Comparison of ENCODE assay signal across 2 cellular contexts in the genomic region with DNA sequence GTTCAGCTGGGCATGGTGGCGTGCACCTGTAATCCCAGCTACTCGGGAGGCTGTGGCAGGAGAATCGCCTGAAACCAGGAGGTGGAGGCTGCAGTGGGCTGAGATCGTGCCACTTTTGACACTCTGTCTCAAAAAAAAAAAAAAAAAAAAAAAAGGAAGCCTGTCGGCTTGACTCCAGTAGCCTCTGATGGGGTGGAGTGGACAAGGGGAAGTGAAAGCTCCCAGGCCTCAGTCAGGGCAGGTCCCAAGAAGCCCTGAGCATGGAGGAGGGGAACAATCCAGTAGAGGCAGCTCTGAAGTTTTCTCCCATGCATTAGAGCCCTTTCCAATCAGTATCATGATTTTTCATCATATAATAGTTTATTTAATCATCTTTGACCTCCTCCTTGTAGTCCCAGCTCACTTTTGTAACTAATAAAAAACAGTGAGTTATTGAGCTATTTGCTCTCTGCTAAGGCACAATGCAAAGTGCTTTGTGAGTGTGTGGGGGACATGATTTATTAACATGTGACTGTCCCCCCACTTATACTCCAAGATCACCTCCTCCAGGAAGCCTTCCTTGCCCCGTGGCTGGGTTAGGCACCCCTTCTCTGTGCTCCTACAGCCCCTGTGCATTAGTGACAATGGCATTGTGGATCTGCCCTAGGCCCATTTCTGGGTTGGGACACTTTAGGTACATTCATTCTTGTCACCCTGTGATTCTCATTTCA.
TF ChIP-seq lines count a peak whose summit lies in the region.

No MANE protein-coding gene starts in this region.

TF ChIP-seq in GM12878, 131 proteins besides CTCF, POLR2A, EP300 and RAD21:
- TF ChIP-seq BHLHE40 (IDR thresholded peaks at IDR 0.05; ENCODE audit: borderline replicate concordance in 1 of 2, low read depth in 2 of 2, low read length in 1 of 2), result peak in 1 of 2 experiments; percentile 25; a peak in 1 of 4 replicates
- TF ChIP-seq, protein P1, sequence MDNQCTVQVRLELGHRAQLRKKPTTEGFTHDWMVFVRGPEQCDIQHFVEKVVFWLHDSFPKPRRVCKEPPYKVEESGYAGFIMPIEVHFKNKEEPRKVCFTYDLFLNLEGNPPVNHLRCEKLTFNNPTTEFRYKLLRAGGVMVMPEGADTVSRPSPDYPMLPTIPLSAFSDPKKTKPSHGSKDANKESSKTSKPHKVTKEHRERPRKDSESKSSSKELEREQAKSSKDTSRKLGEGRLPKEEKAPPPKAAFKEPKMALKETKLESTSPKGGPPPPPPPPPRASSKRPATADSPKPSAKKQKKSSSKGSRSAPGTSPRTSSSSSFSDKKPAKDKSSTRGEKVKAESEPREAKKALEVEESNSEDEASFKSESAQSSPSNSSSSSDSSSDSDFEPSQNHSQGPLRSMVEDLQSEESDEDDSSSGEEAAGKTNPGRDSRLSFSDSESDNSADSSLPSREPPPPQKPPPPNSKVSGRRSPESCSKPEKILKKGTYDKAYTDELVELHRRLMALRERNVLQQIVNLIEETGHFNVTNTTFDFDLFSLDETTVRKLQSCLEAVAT (IDR thresholded peaks at IDR 0.05), result no peak
- TF ChIP-seq SRF (IDR thresholded peaks at IDR 0.05; ENCODE audit: low read depth in 2 of 2, low read length in 2 of 2), result no peak
- TF ChIP-seq, protein P2, sequence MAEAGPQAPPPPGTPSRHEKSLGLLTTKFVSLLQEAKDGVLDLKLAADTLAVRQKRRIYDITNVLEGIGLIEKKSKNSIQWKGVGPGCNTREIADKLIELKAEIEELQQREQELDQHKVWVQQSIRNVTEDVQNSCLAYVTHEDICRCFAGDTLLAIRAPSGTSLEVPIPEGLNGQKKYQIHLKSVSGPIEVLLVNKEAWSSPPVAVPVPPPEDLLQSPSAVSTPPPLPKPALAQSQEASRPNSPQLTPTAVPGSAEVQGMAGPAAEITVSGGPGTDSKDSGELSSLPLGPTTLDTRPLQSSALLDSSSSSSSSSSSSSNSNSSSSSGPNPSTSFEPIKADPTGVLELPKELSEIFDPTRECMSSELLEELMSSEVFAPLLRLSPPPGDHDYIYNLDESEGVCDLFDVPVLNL (IDR thresholded peaks at IDR 0.05; ENCODE audit: low read depth, low read length), result no peak
- TF ChIP-seq RUNX3 (IDR thresholded peaks at IDR 0.05; ENCODE audit: low read length), result peak; percentile 13; the same call in 1 of the 2 replicates
- TF ChIP-seq, protein P3, sequence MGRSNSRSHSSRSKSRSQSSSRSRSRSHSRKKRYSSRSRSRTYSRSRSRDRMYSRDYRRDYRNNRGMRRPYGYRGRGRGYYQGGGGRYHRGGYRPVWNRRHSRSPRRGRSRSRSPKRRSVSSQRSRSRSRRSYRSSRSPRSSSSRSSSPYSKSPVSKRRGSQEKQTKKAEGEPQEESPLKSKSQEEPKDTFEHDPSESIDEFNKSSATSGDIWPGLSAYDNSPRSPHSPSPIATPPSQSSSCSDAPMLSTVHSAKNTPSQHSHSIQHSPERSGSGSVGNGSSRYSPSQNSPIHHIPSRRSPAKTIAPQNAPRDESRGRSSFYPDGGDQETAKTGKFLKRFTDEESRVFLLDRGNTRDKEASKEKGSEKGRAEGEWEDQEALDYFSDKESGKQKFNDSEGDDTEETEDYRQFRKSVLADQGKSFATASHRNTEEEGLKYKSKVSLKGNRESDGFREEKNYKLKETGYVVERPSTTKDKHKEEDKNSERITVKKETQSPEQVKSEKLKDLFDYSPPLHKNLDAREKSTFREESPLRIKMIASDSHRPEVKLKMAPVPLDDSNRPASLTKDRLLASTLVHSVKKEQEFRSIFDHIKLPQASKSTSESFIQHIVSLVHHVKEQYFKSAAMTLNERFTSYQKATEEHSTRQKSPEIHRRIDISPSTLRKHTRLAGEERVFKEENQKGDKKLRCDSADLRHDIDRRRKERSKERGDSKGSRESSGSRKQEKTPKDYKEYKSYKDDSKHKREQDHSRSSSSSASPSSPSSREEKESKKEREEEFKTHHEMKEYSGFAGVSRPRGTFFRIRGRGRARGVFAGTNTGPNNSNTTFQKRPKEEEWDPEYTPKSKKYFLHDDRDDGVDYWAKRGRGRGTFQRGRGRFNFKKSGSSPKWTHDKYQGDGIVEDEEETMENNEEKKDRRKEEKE (IDR thresholded peaks at IDR 0.05), result no peak
- TF ChIP-seq CHD2 (IDR thresholded peaks at IDR 0.05; ENCODE audit: borderline replicate concordance, low read depth, low read length), result no peak
- TF ChIP-seq, protein P4, sequence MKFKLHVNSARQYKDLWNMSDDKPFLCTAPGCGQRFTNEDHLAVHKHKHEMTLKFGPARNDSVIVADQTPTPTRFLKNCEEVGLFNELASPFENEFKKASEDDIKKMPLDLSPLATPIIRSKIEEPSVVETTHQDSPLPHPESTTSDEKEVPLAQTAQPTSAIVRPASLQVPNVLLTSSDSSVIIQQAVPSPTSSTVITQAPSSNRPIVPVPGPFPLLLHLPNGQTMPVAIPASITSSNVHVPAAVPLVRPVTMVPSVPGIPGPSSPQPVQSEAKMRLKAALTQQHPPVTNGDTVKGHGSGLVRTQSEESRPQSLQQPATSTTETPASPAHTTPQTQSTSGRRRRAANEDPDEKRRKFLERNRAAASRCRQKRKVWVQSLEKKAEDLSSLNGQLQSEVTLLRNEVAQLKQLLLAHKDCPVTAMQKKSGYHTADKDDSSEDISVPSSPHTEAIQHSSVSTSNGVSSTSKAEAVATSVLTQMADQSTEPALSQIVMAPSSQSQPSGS (IDR thresholded peaks at IDR 0.05; ENCODE audit: low read length), result no peak
- TF ChIP-seq IKZF2 (IDR thresholded peaks at IDR 0.05), result peak; percentile 40 to 48; a peak in 2 of 4 replicates
- TF ChIP-seq ZSCAN29 (IDR thresholded peaks at IDR 0.05), result no peak
- TF ChIP-seq SPI1 (IDR thresholded peaks at IDR 0.05; ENCODE audit: borderline replicate concordance, insufficient read depth, low read depth, low read length), result peak; percentile 92
- TF ChIP-seq SMARCA5 (IDR thresholded peaks at IDR 0.05), result 0 out of 2 replicates have a peak, but pooled peaks have one; percentile 49
- peak; percentile 42; the same call in 1 of the 2 replicates for TF ChIP-seq NBN (IDR thresholded peaks at IDR 0.05)
- no peak for TF ChIP-seq TCF12 (IDR thresholded peaks at IDR 0.05; ENCODE audit: low read depth, low read length)
- TF ChIP-seq ZNF384 (IDR thresholded peaks at IDR 0.05; ENCODE audit: borderline replicate concordance, low read depth, low read length), result peak; percentile 96
- TF ChIP-seq IRF4 (IDR thresholded peaks at IDR 0.05; ENCODE audit: low read depth, low read length), result peak; percentile 78
- 0 out of 2 replicates have a peak, but pooled peaks have one; percentile 31 for TF ChIP-seq BCL11A (IDR thresholded peaks at IDR 0.05; ENCODE audit: low read depth, low read length)
- TF ChIP-seq, protein P5, sequence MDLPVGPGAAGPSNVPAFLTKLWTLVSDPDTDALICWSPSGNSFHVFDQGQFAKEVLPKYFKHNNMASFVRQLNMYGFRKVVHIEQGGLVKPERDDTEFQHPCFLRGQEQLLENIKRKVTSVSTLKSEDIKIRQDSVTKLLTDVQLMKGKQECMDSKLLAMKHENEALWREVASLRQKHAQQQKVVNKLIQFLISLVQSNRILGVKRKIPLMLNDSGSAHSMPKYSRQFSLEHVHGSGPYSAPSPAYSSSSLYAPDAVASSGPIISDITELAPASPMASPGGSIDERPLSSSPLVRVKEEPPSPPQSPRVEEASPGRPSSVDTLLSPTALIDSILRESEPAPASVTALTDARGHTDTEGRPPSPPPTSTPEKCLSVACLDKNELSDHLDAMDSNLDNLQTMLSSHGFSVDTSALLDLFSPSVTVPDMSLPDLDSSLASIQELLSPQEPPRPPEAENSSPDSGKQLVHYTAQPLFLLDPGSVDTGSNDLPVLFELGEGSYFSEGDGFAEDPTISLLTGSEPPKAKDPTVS (IDR thresholded peaks at IDR 0.05; ENCODE audit: low read depth, low read length), result no peak
- no peak for TF ChIP-seq MYC (IDR thresholded peaks at IDR 0.05; ENCODE audit: insufficient read depth, insufficient read length, insufficient replicate concordance, low read length, severe bottlenecking)

TF ChIP-seq in WTC11, 78 proteins besides CTCF, POLR2A, EP300 and RAD21:
- TF ChIP-seq FOXK1 (CRISPR knock-in tag; IDR thresholded peaks at IDR 0.05) (no peak), ZNF317 (CRISPR knock-in tag; IDR thresholded peaks at IDR 0.05; ENCODE audit: borderline replicate concordance, low read depth) (no peak), HMGA2 (CRISPR knock-in tag; IDR thresholded peaks at IDR 0.05) (no peak), ZNF121 (CRISPR knock-in tag; IDR thresholded peaks at IDR 0.05) (no peak), NR3C1 (CRISPR knock-in tag; conservative IDR thresholded peaks at IDR 0.05; ENCODE audit: low read depth) (no peak), TCF7 (CRISPR knock-in tag; IDR thresholded peaks at IDR 0.05; ENCODE audit: low read depth) (no peak), GTF2I (CRISPR knock-in tag; conservative IDR thresholded peaks at IDR 0.05) (no peak), KAT7 (CRISPR knock-in tag; IDR thresholded peaks at IDR 0.05; ENCODE audit: borderline replicate concordance) (no peak), ZNF219 (CRISPR knock-in tag; IDR thresholded peaks at IDR 0.05; ENCODE audit: borderline replicate concordance) (no peak)
- TF ChIP-seq, protein P6, sequence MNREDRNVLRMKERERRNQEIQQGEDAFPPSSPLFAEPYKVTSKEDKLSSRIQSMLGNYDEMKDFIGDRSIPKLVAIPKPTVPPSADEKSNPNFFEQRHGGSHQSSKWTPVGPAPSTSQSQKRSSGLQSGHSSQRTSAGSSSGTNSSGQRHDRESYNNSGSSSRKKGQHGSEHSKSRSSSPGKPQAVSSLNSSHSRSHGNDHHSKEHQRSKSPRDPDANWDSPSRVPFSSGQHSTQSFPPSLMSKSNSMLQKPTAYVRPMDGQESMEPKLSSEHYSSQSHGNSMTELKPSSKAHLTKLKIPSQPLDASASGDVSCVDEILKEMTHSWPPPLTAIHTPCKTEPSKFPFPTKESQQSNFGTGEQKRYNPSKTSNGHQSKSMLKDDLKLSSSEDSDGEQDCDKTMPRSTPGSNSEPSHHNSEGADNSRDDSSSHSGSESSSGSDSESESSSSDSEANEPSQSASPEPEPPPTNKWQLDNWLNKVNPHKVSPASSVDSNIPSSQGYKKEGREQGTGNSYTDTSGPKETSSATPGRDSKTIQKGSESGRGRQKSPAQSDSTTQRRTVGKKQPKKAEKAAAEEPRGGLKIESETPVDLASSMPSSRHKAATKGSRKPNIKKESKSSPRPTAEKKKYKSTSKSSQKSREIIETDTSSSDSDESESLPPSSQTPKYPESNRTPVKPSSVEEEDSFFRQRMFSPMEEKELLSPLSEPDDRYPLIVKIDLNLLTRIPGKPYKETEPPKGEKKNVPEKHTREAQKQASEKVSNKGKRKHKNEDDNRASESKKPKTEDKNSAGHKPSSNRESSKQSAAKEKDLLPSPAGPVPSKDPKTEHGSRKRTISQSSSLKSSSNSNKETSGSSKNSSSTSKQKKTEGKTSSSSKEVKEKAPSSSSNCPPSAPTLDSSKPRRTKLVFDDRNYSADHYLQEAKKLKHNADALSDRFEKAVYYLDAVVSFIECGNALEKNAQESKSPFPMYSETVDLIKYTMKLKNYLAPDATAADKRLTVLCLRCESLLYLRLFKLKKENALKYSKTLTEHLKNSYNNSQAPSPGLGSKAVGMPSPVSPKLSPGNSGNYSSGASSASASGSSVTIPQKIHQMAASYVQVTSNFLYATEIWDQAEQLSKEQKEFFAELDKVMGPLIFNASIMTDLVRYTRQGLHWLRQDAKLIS (CRISPR knock-in tag; IDR thresholded peaks at IDR 0.05; ENCODE audit: borderline replicate concordance), result no peak
- TF ChIP-seq, protein P7, sequence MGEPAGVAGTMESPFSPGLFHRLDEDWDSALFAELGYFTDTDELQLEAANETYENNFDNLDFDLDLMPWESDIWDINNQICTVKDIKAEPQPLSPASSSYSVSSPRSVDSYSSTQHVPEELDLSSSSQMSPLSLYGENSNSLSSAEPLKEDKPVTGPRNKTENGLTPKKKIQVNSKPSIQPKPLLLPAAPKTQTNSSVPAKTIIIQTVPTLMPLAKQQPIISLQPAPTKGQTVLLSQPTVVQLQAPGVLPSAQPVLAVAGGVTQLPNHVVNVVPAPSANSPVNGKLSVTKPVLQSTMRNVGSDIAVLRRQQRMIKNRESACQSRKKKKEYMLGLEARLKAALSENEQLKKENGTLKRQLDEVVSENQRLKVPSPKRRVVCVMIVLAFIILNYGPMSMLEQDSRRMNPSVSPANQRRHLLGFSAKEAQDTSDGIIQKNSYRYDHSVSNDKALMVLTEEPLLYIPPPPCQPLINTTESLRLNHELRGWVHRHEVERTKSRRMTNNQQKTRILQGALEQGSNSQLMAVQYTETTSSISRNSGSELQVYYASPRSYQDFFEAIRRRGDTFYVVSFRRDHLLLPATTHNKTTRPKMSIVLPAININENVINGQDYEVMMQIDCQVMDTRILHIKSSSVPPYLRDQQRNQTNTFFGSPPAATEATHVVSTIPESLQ (CRISPR knock-in tag; IDR thresholded peaks at IDR 0.05), result no peak
- TF ChIP-seq, protein P8, sequence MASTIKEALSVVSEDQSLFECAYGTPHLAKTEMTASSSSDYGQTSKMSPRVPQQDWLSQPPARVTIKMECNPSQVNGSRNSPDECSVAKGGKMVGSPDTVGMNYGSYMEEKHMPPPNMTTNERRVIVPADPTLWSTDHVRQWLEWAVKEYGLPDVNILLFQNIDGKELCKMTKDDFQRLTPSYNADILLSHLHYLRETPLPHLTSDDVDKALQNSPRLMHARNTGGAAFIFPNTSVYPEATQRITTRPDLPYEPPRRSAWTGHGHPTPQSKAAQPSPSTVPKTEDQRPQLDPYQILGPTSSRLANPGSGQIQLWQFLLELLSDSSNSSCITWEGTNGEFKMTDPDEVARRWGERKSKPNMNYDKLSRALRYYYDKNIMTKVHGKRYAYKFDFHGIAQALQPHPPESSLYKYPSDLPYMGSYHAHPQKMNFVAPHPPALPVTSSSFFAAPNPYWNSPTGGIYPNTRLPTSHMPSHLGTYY (CRISPR knock-in tag; IDR thresholded peaks at IDR 0.05), result no peak
